Comparison of ENCODE assay signal across 1 cellular context in the genomic region with DNA sequence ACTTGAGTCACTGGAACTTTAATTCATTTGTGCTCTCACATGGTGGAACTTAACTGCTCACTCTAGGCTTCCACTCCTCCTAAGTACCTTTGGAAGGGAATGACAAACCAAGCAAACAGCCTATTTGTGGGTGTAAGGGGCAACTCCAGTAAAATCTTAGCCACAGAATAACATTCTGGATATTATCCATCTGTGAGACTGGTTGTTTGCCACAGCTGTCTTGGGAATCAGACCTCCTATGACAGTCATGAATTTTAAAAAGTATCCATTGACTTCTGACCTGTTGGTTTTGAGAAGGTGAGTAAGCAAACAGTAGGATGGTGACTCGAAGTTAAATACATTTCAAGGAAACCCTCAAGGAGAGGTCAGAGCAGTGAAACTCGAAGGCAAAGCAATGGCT.
TF ChIP-seq lines count a peak whose summit lies in the region.

No MANE protein-coding gene starts in this region.

TF ChIP-seq in HCT116, 20 proteins besides CTCF, POLR2A, EP300 and RAD21 (continued from another document):
- TF ChIP-seq ZNF274 (IDR thresholded peaks at IDR 0.05; ENCODE audit: low read depth, low read length) (no peak), EGR1 (IDR thresholded peaks at IDR 0.05; ENCODE audit: low read depth) (no peak), FOSL1 (IDR thresholded peaks at IDR 0.05; ENCODE audit: low read depth) (no peak), SP1 (IDR thresholded peaks at IDR 0.05; ENCODE audit: low read depth) (no peak), ELF1 (IDR thresholded peaks at IDR 0.05; ENCODE audit: borderline replicate concordance, low read depth) (no peak), JUND (IDR thresholded peaks at IDR 0.05) (no peak), SRF (IDR thresholded peaks at IDR 0.05; ENCODE audit: low read depth) (no peak), TCF7L2 (IDR thresholded peaks at IDR 0.05; ENCODE audit: borderline replicate concordance, extremely low read depth, insufficient read depth, insufficient read length) (no peak), CBX3 (IDR thresholded peaks at IDR 0.05; ENCODE audit: low read depth) (no peak), POLR2AphosphoS5 (IDR thresholded peaks at IDR 0.05; ENCODE audit: low read depth, low read length) (no peak), EZH2 (IDR thresholded peaks at IDR 0.05) (no peak), ZFX (IDR thresholded peaks at IDR 0.05) (no peak), YY1 (IDR thresholded peaks at IDR 0.05; ENCODE audit: extremely low read depth, insufficient replicate concordance, low read depth, low read length) (no peak)
- TF ChIP-seq, protein P1, sequence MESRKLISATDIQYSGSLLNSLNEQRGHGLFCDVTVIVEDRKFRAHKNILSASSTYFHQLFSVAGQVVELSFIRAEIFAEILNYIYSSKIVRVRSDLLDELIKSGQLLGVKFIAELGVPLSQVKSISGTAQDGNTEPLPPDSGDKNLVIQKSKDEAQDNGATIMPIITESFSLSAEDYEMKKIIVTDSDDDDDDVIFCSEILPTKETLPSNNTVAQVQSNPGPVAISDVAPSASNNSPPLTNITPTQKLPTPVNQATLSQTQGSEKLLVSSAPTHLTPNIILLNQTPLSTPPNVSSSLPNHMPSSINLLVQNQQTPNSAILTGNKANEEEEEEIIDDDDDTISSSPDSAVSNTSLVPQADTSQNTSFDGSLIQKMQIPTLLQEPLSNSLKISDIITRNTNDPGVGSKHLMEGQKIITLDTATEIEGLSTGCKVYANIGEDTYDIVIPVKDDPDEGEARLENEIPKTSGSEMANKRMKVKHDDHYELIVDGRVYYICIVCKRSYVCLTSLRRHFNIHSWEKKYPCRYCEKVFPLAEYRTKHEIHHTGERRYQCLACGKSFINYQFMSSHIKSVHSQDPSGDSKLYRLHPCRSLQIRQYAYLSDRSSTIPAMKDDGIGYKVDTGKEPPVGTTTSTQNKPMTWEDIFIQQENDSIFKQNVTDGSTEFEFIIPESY (IDR thresholded peaks at IDR 0.05; ENCODE audit: extremely low read depth, insufficient replicate concordance, low read length) = no peak
- TF ChIP-seq, protein P2, sequence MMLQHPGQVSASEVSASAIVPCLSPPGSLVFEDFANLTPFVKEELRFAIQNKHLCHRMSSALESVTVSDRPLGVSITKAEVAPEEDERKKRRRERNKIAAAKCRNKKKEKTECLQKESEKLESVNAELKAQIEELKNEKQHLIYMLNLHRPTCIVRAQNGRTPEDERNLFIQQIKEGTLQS (IDR thresholded peaks at IDR 0.05) = no peak
- TF ChIP-seq, protein P3, sequence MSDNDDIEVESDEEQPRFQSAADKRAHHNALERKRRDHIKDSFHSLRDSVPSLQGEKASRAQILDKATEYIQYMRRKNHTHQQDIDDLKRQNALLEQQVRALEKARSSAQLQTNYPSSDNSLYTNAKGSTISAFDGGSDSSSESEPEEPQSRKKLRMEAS (IDR thresholded peaks at IDR 0.05) = no peak
